Comparison of ENCODE assay signal across 16 cellular contexts in the genomic region with DNA sequence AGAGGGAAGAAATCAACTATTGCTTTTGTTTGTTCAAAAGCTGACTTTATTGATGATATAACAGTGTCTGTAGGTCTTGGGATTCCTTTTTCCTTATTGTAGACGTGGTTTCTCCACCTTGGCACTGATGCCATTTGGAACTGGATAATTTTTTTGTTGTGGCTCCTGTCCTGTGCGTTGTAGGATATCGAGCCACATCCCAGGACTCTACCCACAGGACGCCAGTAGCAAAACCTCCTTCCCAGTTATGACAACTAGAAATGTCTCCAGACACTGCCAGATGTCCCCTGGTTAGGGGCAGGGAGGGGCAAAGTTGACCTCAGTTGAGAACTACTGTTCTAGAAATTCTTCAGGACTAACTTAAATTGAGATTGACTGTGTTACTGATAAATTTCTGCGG. TPM values are rescaled to one million over a fixed set of nuclear protein-coding genes. Genes with fewer than 3 reads are reported as not detected.
A peak's percentile ranks its signal among the peaks of the same experiment; 100 is the strongest.
DNase-seq lines count a peak whose midpoint lies in the region; ATAC-seq, FAIRE-seq and TF ChIP-seq lines count a peak whose summit lies in the region.
"Had no signal": no experiment of that assay in that cellular context is flagged by ENCODE, and none has a peak within 500 bp of the region (broad histone marks: within the 10 kb centered on the region; RNA-seq: fewer than 3 reads in every experiment).

No MANE protein-coding gene starts in this region.

- FAIRE-seq in HepG2 (lab: Jason Lieb, UNC) = no peak
- no peak for FAIRE-seq in H1 (lab: Jason Lieb, UNC)

- no peak overlapping the region for H2BK20ac ChIP-seq in H1 (ENCODE audit: low read length)

- H2BK15ac ChIP-seq in H1 (ENCODE audit: low read length) = no peak overlapping the region

- no TSS peak for BruUV-seq in HepG2 (replicated peaks; lab: Mats Ljungman, UMichigan)

- H2BK12ac ChIP-seq in H1 (ENCODE audit: low read depth, low read length) = no peak overlapping the region

- POLR2A ChIA-PET in HepG2 (lab: Yijun Ruan, JAX) (no interaction called here), H1 (lab: Charles Lee; ENCODE audit: partially characterized antibody) (interaction anchor here (1.7 kb wide), 1 partner anchor 11 kb away, joined by 4 read pairs; no protein-coding TSS in a partner anchor)

- no peak overlapping the region for H3K23ac ChIP-seq in H1 (ENCODE audit: insufficient read length)

- H3K36me3 Mint-ChIP-seq in mesothelial cell of epicardium (no peaks in the 10 kb centered on the region), immature natural killer cell (peaks cover 0 to 4% (median 3%) of the 10 kb centered on the region in 3 donors)
- H3K36me3 Mint-ChIP-seq: CD14-positive monocyte; CD8-positive, alpha-beta T cell had no signal

- H3K4me3 ChIP-seq in HepG2 (replicated peaks in 1 of 3; ENCODE audit: insufficient read depth in 1 of 3, low read depth in 2 of 3, low read length in 3 of 3) (no peak overlapping the region), right lobe of liver (no peak overlapping the region), H1 (ENCODE audit: extremely low read depth in 1 of 4, insufficient read depth in 2 of 4, low read depth in 3 of 4, low read length in 4 of 4) (no peak overlapping the region), thyroid gland (replicated peaks in 1 of 3) (no peak overlapping the region), Karpas-422 (ENCODE audit: low read length) (no peak overlapping the region), gastroesophageal sphincter (no peak overlapping the region)

- H2BK5ac ChIP-seq in H1 (ENCODE audit: low read depth, low read length) = no peak overlapping the region

- no peak overlapping the region for H4K8ac ChIP-seq in H1 (ENCODE audit: extremely low read depth, insufficient read depth, low read length)

- no peak for TF ChIP-seq RAD21 in HepG2 (CRISPR knock-in tag; IDR thresholded peaks at IDR 0.05)
- no peak for TF ChIP-seq RAD21 in H1 (IDR thresholded peaks at IDR 0.05 in 1 of 2, conservative IDR thresholded peaks at IDR 0.05 in 1 of 2; ENCODE audit: low read depth in 2 of 2, low read length in 2 of 2)

- no peak overlapping the region for H4K5ac ChIP-seq in H1 (ENCODE audit: insufficient read length, low read depth, low read length)

- TF ChIP-seq EP300 in HepG2 (IDR thresholded peaks at IDR 0.05; ENCODE audit: low read depth in 2 of 2, low read length in 2 of 2) (no peak), HepG2 (CRISPR knock-in tag; IDR thresholded peaks at IDR 0.05; ENCODE audit: borderline replicate concordance) (no peak), H1 (IDR thresholded peaks at IDR 0.05; ENCODE audit: borderline replicate concordance in 1 of 2, low read depth in 2 of 2, low read length in 2 of 2) (no peak), gastroesophageal sphincter (IDR thresholded peaks at IDR 0.05) (no peak)

- H2AFZ ChIP-seq in HepG2 (ENCODE audit: low read length) = no peak overlapping the region
- no peak overlapping the region for H2AFZ ChIP-seq in H1 (ENCODE audit: low read length)
- H2AFZ ChIP-seq in Karpas-422 (ENCODE audit: low read length) = no peak overlapping the region

- H3K27me3 ChIP-seq in HepG2 (ENCODE audit: control insufficient read depth in 1 of 2, insufficient read depth in 2 of 2, low read length in 2 of 2) (no peaks in the 10 kb centered on the region), right lobe of liver (no peaks in the 10 kb centered on the region), H1 (replicated peaks in 1 of 4; ENCODE audit: control insufficient read depth in 3 of 4, extremely low read depth in 1 of 4, insufficient read depth in 3 of 4, low read length in 3 of 4) (no peaks in the 10 kb centered on the region), thyroid gland (no peaks in the 10 kb centered on the region), Karpas-422 (ENCODE audit: low read length) (peaks cover 6% of the 10 kb centered on the region; the same call in 1 of the 2 replicates), gastroesophageal sphincter (no peaks in the 10 kb centered on the region)

- DNase-seq in HepG2 (ENCODE audit: low spot score) (no peak), right lobe of liver (no peak), H1 (ENCODE audit: low read depth in 1 of 2, low spot score in 2 of 2) (no peak), mesothelial cell of epicardium (ENCODE audit: low spot score in 2 of 2, unreplicated experiment in 2 of 2) (no peak), thyroid gland (no peak), Karpas-422 (no peak), immature natural killer cell (no peak)
- DNase-seq: CD8-positive, alpha-beta T cell; COR-L47; DND-41; GOT3; HCEC 1CT; HFFc6 had no signal

- peaks cover 68% of the 10 kb centered on the region for H3K4me1 Mint-ChIP-seq in mesothelial cell of epicardium
- no peaks in the 10 kb centered on the region for H3K4me1 Mint-ChIP-seq in immature natural killer cell
- H3K4me1 Mint-ChIP-seq: CD14-positive monocyte had no signal

- peaks cover 26% of the 10 kb centered on the region for H3K79me1 ChIP-seq in H1 (ENCODE audit: low read depth, low read length)

- H3K27me3 Mint-ChIP-seq in mesothelial cell of epicardium (ENCODE audit: low read depth) = no peaks in the 10 kb centered on the region
- H3K27me3 Mint-ChIP-seq in immature natural killer cell (ENCODE audit: low read depth in 3 of 3) = peaks cover 6 to 24% (median 9%) of the 10 kb centered on the region in 3 donors

- in situ Hi-C loops in HepG2 (cut with HindIII; ENCODE audit: extremely low pct_ligation_motif_present, low pct_unique_long_range_greater_than_20kb) = no loop called here

- H3K27ac ChIP-seq in HepG2 (ENCODE audit: extremely low read length, insufficient read depth, low read length) = peak overlapping the region; percentile 55
- H3K27ac ChIP-seq in right lobe of liver = no peak overlapping the region
- H3K27ac ChIP-seq in H1 (ENCODE audit: low read depth, low read length) = no peak overlapping the region
- peak overlapping the region; percentile 54 to 88 (median 82) for H3K27ac ChIP-seq in thyroid gland
- H3K27ac ChIP-seq in Karpas-422 (ENCODE audit: low read length) = no peak overlapping the region
- no peak overlapping the region for H3K27ac ChIP-seq in gastroesophageal sphincter
- H3K27ac ChIP-seq: 22Rv1 had no signal

- H3K9me2 ChIP-seq in Karpas-422 (replicated peaks; ENCODE audit: insufficient read depth, low read length) = no peaks in the 10 kb centered on the region

- H3K4me2 ChIP-seq in HepG2 (ENCODE audit: low read depth, low read length) (no peak overlapping the region), H1 (ENCODE audit: insufficient read depth in 1 of 2, low read depth in 2 of 2, low read length in 2 of 2) (no peak overlapping the region), Karpas-422 (ENCODE audit: low read depth, low read length, poor library complexity, severe bottlenecking) (no peak overlapping the region)

- no peak overlapping the region for H3K14ac ChIP-seq in H1 (ENCODE audit: insufficient read length)

- H3K9me3 Mint-ChIP-seq in mesothelial cell of epicardium = no peaks in the 10 kb centered on the region
- peaks cover 0 to 1% (median 0%) of the 10 kb centered on the region in 6 donors for H3K9me3 Mint-ChIP-seq in immature natural killer cell
- H3K9me3 Mint-ChIP-seq: CD14-positive monocyte; CD8-positive, alpha-beta T cell; HFFc6 had no signal

- H3K9me3 ChIP-seq in HepG2 (ENCODE audit: low read length) = no peaks in the 10 kb centered on the region
- no peaks in the 10 kb centered on the region for H3K9me3 ChIP-seq in right lobe of liver
- H3K9me3 ChIP-seq in H1 (ENCODE audit: insufficient read depth in 2 of 2, low read depth in 1 of 2, low read length in 1 of 2) = no peaks in the 10 kb centered on the region
- no peaks in the 10 kb centered on the region for H3K9me3 ChIP-seq in thyroid gland
- H3K9me3 ChIP-seq in Karpas-422 (ENCODE audit: low read length) = no peaks in the 10 kb centered on the region
- no peaks in the 10 kb centered on the region for H3K9me3 ChIP-seq in gastroesophageal sphincter

- H3K9ac ChIP-seq in HepG2 (ENCODE audit: insufficient read depth, low read depth, low read length) (peak overlapping the region; percentile 12; the same call in 1 of the 2 replicates), H1 (replicated peaks in 1 of 4; ENCODE audit: extremely low read depth in 1 of 4, low read depth in 3 of 4, low read length in 3 of 4) (no peak overlapping the region), Karpas-422 (ENCODE audit: low read length) (no peak overlapping the region)

- peaks cover 96% of the 10 kb centered on the region for H3K79me2 ChIP-seq in HepG2 (ENCODE audit: insufficient read depth, low read length)
- H3K79me2 ChIP-seq in H1 (ENCODE audit: control insufficient read depth in 1 of 2, insufficient read depth in 2 of 2, low read length in 2 of 2) = peaks cover 9 to 96% of the 10 kb centered on the region in 2 experiments
- no peaks in the 10 kb centered on the region for H3K79me2 ChIP-seq in Karpas-422 (ENCODE audit: low read length)

- no peak for ATAC-seq in HepG2
- ATAC-seq in right lobe of liver = no peak
- no peak for ATAC-seq in gastroesophageal sphincter
- ATAC-seq: CD8-positive, alpha-beta T cell had no signal

- H3K4me1 ChIP-seq in HepG2 (ENCODE audit: insufficient read depth, low read length) (peaks cover 99% of the 10 kb centered on the region), right lobe of liver (peaks cover 0 to 61% (median 11%) of the 10 kb centered on the region in 4 donors), H1 (replicated peaks in 1 of 4; ENCODE audit: control insufficient read depth in 3 of 4, insufficient read depth in 4 of 4, low read length in 3 of 4) (peaks cover 2 to 24% (median 13%) of the 10 kb centered on the region in 4 experiments; a peak in 5 of 7 replicates), thyroid gland (peaks cover 53 to 66% of the 10 kb centered on the region in 2 donors), Karpas-422 (ENCODE audit: low read length) (peaks cover 29% of the 10 kb centered on the region), gastroesophageal sphincter (peaks cover 0 to 39% (median 0%) of the 10 kb centered on the region in 3 donors)

- H4K91ac ChIP-seq in H1 (replicated peaks; ENCODE audit: insufficient read length, low read length) = no peak overlapping the region

- no peak overlapping the region for H3K18ac ChIP-seq in H1 (ENCODE audit: extremely low read depth, low read length)

- intact Hi-C loops in HepG2 (cut with micrococcal nuclease; ENCODE audit: unreplicated experiment) (no loop called here), right lobe of liver (cut with DNase I) (no loop called here), thyroid gland (cut with DNase I) (no loop called here)

- TF ChIP-seq POLR2A in HepG2 (IDR thresholded peaks at IDR 0.05; ENCODE audit: insufficient read depth in 1 of 2, low read depth in 2 of 2, low read length in 2 of 2) (no peak), right lobe of liver (IDR thresholded peaks at IDR 0.05) (no peak), H1 (IDR thresholded peaks at IDR 0.05; ENCODE audit: control extremely low read depth in 1 of 2, low read depth in 2 of 2, low read length in 2 of 2) (no peak), thyroid gland (IDR thresholded peaks at IDR 0.05) (no peak), gastroesophageal sphincter (IDR thresholded peaks at IDR 0.05) (no peak)

- CTCF ChIA-PET in HepG2 (lab: Yijun Ruan, JAX; ENCODE audit: low intra/inter-chr PET ratio, low total read pairs) = no interaction called here
- CTCF ChIA-PET in H1 (lab: Charles Lee; ENCODE audit: partially characterized antibody) = interaction anchor here (1.6 to 4.5 kb wide), 3 partner anchors 11 to 111 kb away, joined by 5 to 22 read pairs (median 6); no protein-coding TSS in a partner anchor

- H4K20me1 ChIP-seq in HepG2 (ENCODE audit: insufficient read depth, low read length) (peaks cover 12% of the 10 kb centered on the region), H1 (replicated peaks in 1 of 2; ENCODE audit: control insufficient read depth in 1 of 2, insufficient read depth in 2 of 2, low read length in 2 of 2) (peaks cover 3 to 14% of the 10 kb centered on the region in 2 experiments), Karpas-422 (ENCODE audit: insufficient read depth, low read depth, low read length) (no peaks in the 10 kb centered on the region)

- TF ChIP-seq CTCF in HepG2 (CRISPR knock-in tag; IDR thresholded peaks at IDR 0.05) (no peak), right lobe of liver (IDR thresholded peaks at IDR 0.05) (no peak), H1 (IDR thresholded peaks at IDR 0.05; ENCODE audit: control extremely low read depth in 1 of 3, insufficient read depth in 1 of 3, low read depth in 1 of 3, low read length in 3 of 3) (no peak), mesothelial cell of epicardium (IDR thresholded peaks at IDR 0.05; ENCODE audit: unreplicated experiment) (no peak), thyroid gland (IDR thresholded peaks at IDR 0.05) (no peak), gastroesophageal sphincter (IDR thresholded peaks at IDR 0.05) (no peak)

- no peak overlapping the region for H3K56ac ChIP-seq in H1 (replicated peaks; ENCODE audit: insufficient read length, low read depth, low read length)

- H3K4me3 Mint-ChIP-seq in mesothelial cell of epicardium (no peak overlapping the region), immature natural killer cell (no peak overlapping the region)
- H3K4me3 Mint-ChIP-seq: CD14-positive monocyte; CD8-positive, alpha-beta T cell; HFFc6 had no signal

- H3K4ac ChIP-seq in H1 (replicated peaks; ENCODE audit: insufficient read length, low read depth, low read length) = peak overlapping the region; percentile 25

- 92% methylated on average over 5 of the region's 5 CpGs for WGBS in HepG2 (ENCODE audit: low lambda C conversion rate)
- 91% methylated on average over 5 of the region's 5 CpGs for WGBS in right lobe of liver (ENCODE audit: insufficient coverage, low coverage, low lambda C conversion rate, missing lambda C conversion rate)
- WGBS in H1 (ENCODE audit: extremely low coverage in 1 of 2, insufficient coverage in 1 of 2, insufficient read length in 1 of 2, insufficient replicate concordance in 2 of 2, low coverage in 1 of 2, low lambda C conversion rate in 2 of 2, missing lambda C conversion rate in 1 of 2), 2 experiments = 95% methylated on average over 5 of the region's 5 CpGs; no CpG with 5 or more reads in 1 of the 2 experiments
- WGBS in thyroid gland, 2 donors = 83 to 84% methylated on average over 5 of the region's 5 CpGs
- WGBS in gastroesophageal sphincter (ENCODE audit: low coverage in 1 of 2), 2 donors = 84 to 88% methylated on average over 5 of the region's 5 CpGs

- H3K36me3 ChIP-seq in HepG2 (replicated peaks in 1 of 2; ENCODE audit: control insufficient read depth in 1 of 2, insufficient read depth in 2 of 2, low read length in 2 of 2) (peaks cover 2 to 10% of the 10 kb centered on the region in 2 experiments; a peak in 3 of 5 replicates), right lobe of liver (no peaks in the 10 kb centered on the region), H1 (ENCODE audit: control insufficient read depth in 2 of 4, insufficient read depth in 4 of 4, low read length in 3 of 4) (no peaks in the 10 kb centered on the region), thyroid gland (no peaks in the 10 kb centered on the region), Karpas-422 (ENCODE audit: insufficient read depth, low read length) (no peaks in the 10 kb centered on the region), gastroesophageal sphincter (no peaks in the 10 kb centered on the region)

- no peak overlapping the region for H2BK120ac ChIP-seq in H1 (replicated peaks; ENCODE audit: low read depth, low read length)

- no peaks in the 10 kb centered on the region for H3K23me2 ChIP-seq in H1 (ENCODE audit: low read depth, low read length)

- peak overlapping the region; percentile 80 for H3K27ac Mint-ChIP-seq in mesothelial cell of epicardium
- H3K27ac Mint-ChIP-seq in immature natural killer cell = no peak overlapping the region
- H3K27ac Mint-ChIP-seq: CD14-positive monocyte; CD8-positive, alpha-beta T cell; HFFc6 had no signal

- no peak overlapping the region for H2AK5ac ChIP-seq in H1 (ENCODE audit: low read depth, low read length)

RNA-seq across cellular contexts. Expression of a gene that starts 45.8 kb away (rescaled TPM):
- total RNA-seq in HepG2 (2016; rRNA removed; fragmentation: Illumina TruSeq; extraction: Trizol) = 17.6 and 36.7 TPM in 2 replicates
- total RNA-seq in HepG2 (2016; cell fraction: cytosol; rRNA removed; fragmentation: Illumina TruSeq; extraction: Trizol; ENCODE audit: low read depth) = 6.8 and 7.3 TPM in 2 replicates
- total RNA-seq in HepG2 (2016; cell fraction: insoluble cytoplasmic fraction; rRNA removed; fragmentation: Illumina TruSeq; extraction: Trizol) = 15.3 and 36.6 TPM in 2 replicates
- 18.5 and 19.0 TPM in 2 replicates for total RNA-seq in HepG2 (2016; cell fraction: membrane; rRNA removed; fragmentation: Illumina TruSeq; extraction: Trizol)
- total RNA-seq in HepG2 (2016; cell fraction: nucleus; rRNA removed; fragmentation: Illumina TruSeq; extraction: Trizol) = 35.5 and 42.6 TPM in 2 replicates
- polyA plus RNA-seq in HepG2 (2011; rRNA removed) = 17.4 and 20.3 TPM in 2 replicates
- 12.9 and 24.5 TPM in 2 replicates for polyA plus RNA-seq in HepG2 (2011; cell fraction: cytosol; rRNA removed)
- polyA plus RNA-seq in HepG2 (2011; cell fraction: nucleus; rRNA removed) = 30.8 and 41.2 TPM in 2 replicates
- polyA plus RNA-seq in HepG2 (2012) = 19.0 and 20.9 TPM in 2 replicates
- polyA plus RNA-seq in HepG2 (2016; cell fraction: cytosol; fragmentation: Illumina TruSeq; extraction: Trizol; ENCODE audit: low read depth) = 3.0 and 3.4 TPM in 2 replicates
- 14.9 and 16.9 TPM in 2 replicates for polyA plus RNA-seq in HepG2 (2016; cell fraction: insoluble cytoplasmic fraction; fragmentation: Illumina TruSeq; extraction: Trizol; ENCODE audit: low read depth)
- polyA plus RNA-seq in HepG2 (2016; cell fraction: membrane; fragmentation: Illumina TruSeq; extraction: Trizol; ENCODE audit: low read depth) = 7.9 and 8.5 TPM in 2 replicates
- 54.3 and 62.4 TPM in 2 replicates for polyA plus RNA-seq in HepG2 (2016; cell fraction: nucleus; fragmentation: Illumina TruSeq; extraction: Trizol; ENCODE audit: insufficient read depth, low read depth)
- 2.0 and 68.2 TPM in 2 replicates for polyA minus RNA-seq in HepG2 (2011; rRNA and poly(A)+ RNA removed; ENCODE audit: low replicate concordance)
- polyA minus RNA-seq in HepG2 (2011; cell fraction: cytosol; rRNA and poly(A)+ RNA removed) = 28.7 and 38.5 TPM in 2 replicates
- polyA minus RNA-seq in HepG2 (2011; cell fraction: nucleus; rRNA and poly(A)+ RNA removed) = 19.8 and 22.1 TPM in 2 replicates
- 1 to 10 TPM; 5.8 to 9.2 (median 6.9) TPM for total RNA-seq in right lobe of liver
- 20.6 and 21.7 TPM in 2 replicates for total RNA-seq in H1 (2021; fragmentation: NEBNext Ultra II Directional; extraction: Animal tissue kit (Norgen Biotek cat#: 25700))
- polyA plus RNA-seq in H1 (2011; rRNA removed) = 14.1 and 21.0 TPM in 2 replicates
- 12.7 TPM for polyA plus RNA-seq in H1 (2011; cell fraction: cytosol; rRNA removed)
- polyA plus RNA-seq in H1 (2011; cell fraction: nucleus; rRNA removed) = 20.6 TPM
- polyA plus RNA-seq in H1 (2012, experiment 1 of 2) = 8.5 to 15.1 TPM (median 12.1 TPM) in 4 replicates
- 6.6 TPM for polyA plus RNA-seq in H1 (2012, experiment 2 of 2)
- 15.5 TPM for polyA plus RNA-seq in H1 (2013, experiment 1 of 2)
- 17.6 TPM for polyA plus RNA-seq in H1 (2013, experiment 2 of 2)
- 9.9 and 12.3 TPM in 2 replicates for polyA minus RNA-seq in H1 (2011; rRNA and poly(A)+ RNA removed)
- 15.9 TPM for polyA minus RNA-seq in H1 (2011; cell fraction: cytosol; rRNA and poly(A)+ RNA removed)
- polyA minus RNA-seq in H1 (2011; cell fraction: nucleus; rRNA and poly(A)+ RNA removed) = 15.9 TPM
- total RNA-seq in mesothelial cell of epicardium = 35.9 to 37.3 TPM (median 36.4 TPM) in 3 replicates
- 10 to 100 TPM; 10.4 to 18.0 (median 14.2) TPM for total RNA-seq in thyroid gland
- 0.04 and 0.19 TPM in 2 replicates for total RNA-seq in Karpas-422 (2014; rRNA removed; shearing (Covaris generic); ENCODE audit: low replicate concordance)
- under 1 TPM; 0.06 to 0.28 (median 0.18) TPM for polyA plus RNA-seq in immature natural killer cell
- total RNA-seq in gastroesophageal sphincter = 10 to 100 TPM; 14.8 to 27.7 (median 19.8) TPM
- polyA plus RNA-seq: CD14-positive monocyte had no signal

Comparison
In these comparisons a context has a peak if more than half of its experiments do, and no peak if none do; other contexts are left out.
1. H3K27ac ChIP-seq: peak in HepG2 (single experiment) and thyroid gland (3 of 3); none in right lobe of liver (0 of 3), H1 (single experiment), Karpas-422 (single experiment) and gastroesophageal sphincter (0 of 4).